ENCODE assay signal across 8 cellular contexts in genomic region chr12:7970475-7971252, GRCh38. TPM values are rescaled to one million over a fixed set of nuclear protein-coding genes. Genes with fewer than 3 reads are reported as not detected.
DNase-seq lines count a peak whose midpoint lies in the region; ATAC-seq and TF ChIP-seq lines count a peak whose summit lies in the region.

No MANE protein-coding gene starts in this region.

- H3K36me3 Mint-ChIP-seq in CD14-positive monocyte, result peaks cover 0 to 2% of the 10 kb centered on the region in 2 donors

- H3K4me1 Mint-ChIP-seq in CD14-positive monocyte, result peaks cover 46% of the 10 kb centered on the region

- intact Hi-C loops in CD14-positive monocyte (cut with micrococcal nuclease), result no loop called here

- peaks cover 0 to 5% (median 0%) of the 10 kb centered on the region in 7 donors for H3K9me3 Mint-ChIP-seq in CD14-positive monocyte

- ATAC-seq in GM19324 (IDR thresholded peaks at IDR 0.05; ENCODE audit: low FRiP score, unreplicated experiment) (peak; percentile 95), HG03460 (IDR thresholded peaks at IDR 0.05; ENCODE audit: unreplicated experiment) (peak; percentile 81)

- H3K27me3 Mint-ChIP-seq in CD14-positive monocyte (ENCODE audit: low read depth in 3 of 3), result peaks cover 0 to 5% (median 0%) of the 10 kb centered on the region in 3 donors

- peak overlapping the region; percentile 95 to 99 (median 98) for H3K27ac Mint-ChIP-seq in CD14-positive monocyte

- H3K4me3 Mint-ChIP-seq in CD14-positive monocyte, result peak overlapping the region; percentile 86 to 91

- TF ChIP-seq CTCF in CD14-positive monocyte (IDR thresholded peaks at IDR 0.05), result peak; percentile 28

- peak; percentile 79 for DNase-seq in CD14-positive monocyte (ENCODE audit: low spot score)
- DNase-seq in NOMO-1 treated with dmso at 0.1 percent for 144 hours (lab: John Stamatoyannopoulos, UW; ENCODE audit: unreplicated experiment), result peak; percentile 55
- peak; percentile 82 for DNase-seq in activated T-cell treated with anti-CD3 and anti-CD28 coated beads for 1 hour (ENCODE audit: low read depth)
- DNase-seq in epidermal melanocyte (ENCODE audit: insufficient read length, low spot score), result peak; percentile 81
- DNase-seq in mucosa of gallbladder (ENCODE audit: low spot score), result peak; percentile 85
- DNase-seq in stimulated activated CD8-positive, alpha-beta memory T cell treated with anti-CD3 and anti-CD28 coated beads, Interleukin-4, amount 100 ng/mL, for 1 hour (ENCODE audit: low read depth in 2 of 2, low spot score in 1 of 2), result peak; percentile 45 to 78

RNA-seq across cellular contexts. Expression of gene SLC2A3, which starts 34.7 kb away (rescaled TPM):
- 100 to 1,000 TPM; 128 to 179 TPM for polyA plus RNA-seq in CD14-positive monocyte
- total RNA-seq in mucosa of gallbladder, result 50.6 TPM

Comparison
In these comparisons a context has a peak if more than half of its experiments do, and no peak if none do; other contexts are left out.
1. Peak in every context shown above with its lines: DNase-seq and ATAC-seq.